Comparison of ENCODE assay signal across 22 cellular contexts in genomic region chr1:100151679-100152078, GRCh38. TPM values are rescaled to one million over a fixed set of nuclear protein-coding genes. Genes with fewer than 3 reads are reported as not detected.
"Had no signal": no experiment of that assay in that cellular context is flagged by ENCODE, and none has a peak within 500 bp of the region (broad histone marks: within the 10 kb centered on the region; RNA-seq: fewer than 3 reads in every experiment).

No MANE protein-coding gene starts in this region.

- H3K36me3 Mint-ChIP-seq: natural killer cell had no signal

- H3K27ac ChIP-seq: body of pancreas, cardiac muscle cell, upper lobe of left lung had no signal

- H3K9me3 ChIP-seq: body of pancreas, spleen, upper lobe of left lung had no signal

- H3K4me3 ChIP-seq: body of pancreas, cardiac muscle cell, lung, spleen, upper lobe of left lung had no signal

- H3K9me3 Mint-ChIP-seq: activated naive CD4-positive, alpha-beta T cell treated with anti-CD3 and anti-CD28 coated beads, Interleukin-2, amount 50 U/mL, for 24 hours; natural killer cell; T-helper 1 cell treated with Interleukin-12 subunit alpha and Interleukin-12 subunit beta and Interleukin-4 antibody, amounts not matched to agents 30 μg/mL and 1 μg/mL, for 36 hours had no signal

- H3K27ac Mint-ChIP-seq: progenitor cell of endocrine pancreas; T-helper 1 cell treated with Interleukin-12 subunit alpha and Interleukin-12 subunit beta and Interleukin-4 antibody, amounts not matched to agents 30 μg/mL and 1 μg/mL, for 36 hours had no signal

- H3K27me3 Mint-ChIP-seq: activated naive CD4-positive, alpha-beta T cell treated with anti-CD3 and anti-CD28 coated beads, Interleukin-2, amount 50 U/mL, for 24 hours; progenitor cell of endocrine pancreas had no signal

- H3K4me3 Mint-ChIP-seq: activated naive CD4-positive, alpha-beta T cell treated with anti-CD3 and anti-CD28 coated beads, Interleukin-2, amount 50 U/mL, for 24 hours; natural killer cell; T-helper 1 cell treated with Interleukin-12 subunit alpha and Interleukin-12 subunit beta and Interleukin-4 antibody, amounts not matched to agents 30 μg/mL and 1 μg/mL, for 36 hours had no signal

- DNase-seq: activated CD4-positive, alpha-beta T cell treated with anti-CD3 and anti-CD28 coated beads for 4 hours; activated CD4-positive, alpha-beta T cell treated with anti-CD3 and anti-CD28 coated beads, Interleukin-2, amount 50 U/mL, for 48 hours; activated CD4-positive, CD25-positive, alpha-beta regulatory T cell; activated gamma-delta T cell treated with Interleukin-2 at 50 U/mL for 16 hours; anterior cingulate cortex; body of pancreas; effector memory CD4-positive, alpha-beta T cell; foreskin melanocyte; kidney; natural killer cell; retina; spleen; stimulated activated CD4-positive, alpha-beta T cell treated with anti-CD3 and anti-CD28 coated beads, Interleukin-4, amount 100 ng/mL, for 1 hour; stimulated activated naive CD4-positive, alpha-beta T cell treated with Interleukin-2 at 50 U/mL for 16 hours; upper lobe of left lung had no signal

- H3K27me3 ChIP-seq: body of pancreas, cardiac muscle cell, spleen, upper lobe of left lung had no signal

- H3K4me1 ChIP-seq: body of pancreas, upper lobe of left lung had no signal

- ATAC-seq: body of pancreas, esophagus mucosa, left lobe of liver, natural killer cell had no signal

RNA-seq across cellular contexts. Expression of gene LRRC39, which starts 26.4 kb away (rescaled TPM):
- total RNA-seq: esophagus mucosa had no signal
